In genomic region chr1:44213222-44214112, GRCh38 we compare ENCODE assay signal across 8 cellular contexts. TPM values are rescaled to one million over a fixed set of nuclear protein-coding genes. Genes with fewer than 3 reads are reported as not detected.
DNase-seq lines count a peak whose midpoint lies in the region; ATAC-seq and TF ChIP-seq lines count a peak whose summit lies in the region.

Gene DMAP1 (plus strand): TSS chr1:44213471. CDS start chr1:44213754, 283 bp downstream.

- H3K27me3 ChIP-seq in colonic mucosa = no peaks in the 10 kb centered on the region

- peak within 1 kb of the TSS; percentile 92 for H3K4me3 ChIP-seq in colonic mucosa

- DNase-seq in ACHN = peak; percentile 79
- DNase-seq in NCI-H524 (lab: John Stamatoyannopoulos, UW) = peak; percentile 73 to 86
- peak; percentile 89 for DNase-seq in activated CD4-positive, alpha-beta T cell treated with anti-CD3 and anti-CD28 coated beads for 48 hours
- peak; percentile 86 for DNase-seq in colonic mucosa
- DNase-seq in left colon = peak; percentile 76 to 86
- DNase-seq in stimulated activated CD4-positive, alpha-beta T cell treated with anti-CD3 and anti-CD28 coated beads, Interleukin-1b, Interleukin-23, amount 100 ng/mL, for 4 hours (ENCODE audit: low read depth in 2 of 2) = peak; percentile 75 to 82

- no peaks in the 10 kb centered on the region for H3K9me3 ChIP-seq in colonic mucosa

- no peak for TF ChIP-seq CTCF in colonic mucosa (IDR thresholded peaks at IDR 0.05)

- H3K36me3 ChIP-seq in colonic mucosa = peaks cover 7% of the 10 kb centered on the region

- intact Hi-C loops in colonic mucosa (cut with DNase I) = no loop called here
- intact Hi-C loops in left colon (cut with DNase I, micrococcal nuclease) = loop anchor here in 1 of 2 donors (10.0 kb wide), 1 partner anchor 381 kb away; no protein-coding TSS in a partner anchor

- peak within 1 kb of the TSS; percentile 80 to 88 for H3K9ac ChIP-seq in colonic mucosa (ENCODE audit: low read depth in 2 of 2, low read length in 2 of 2)

- in situ Hi-C loops in ACHN (cut with HindIII; ENCODE audit: low pct_ligation_motif_present, low pct_unique_long_range_greater_than_20kb, low sequenced_read_pairs) = no loop called here

- peaks cover 14% of the 10 kb centered on the region for H3K4me1 ChIP-seq in colonic mucosa

- peak within 1 kb of the TSS; percentile 72 for H3K27ac ChIP-seq in colonic mucosa

- ATAC-seq in GM19035 (IDR thresholded peaks at IDR 0.05; ENCODE audit: unreplicated experiment) = peak; percentile 73
- ATAC-seq in HG03354 (IDR thresholded peaks at IDR 0.05; ENCODE audit: poor library complexity, severe bottlenecking, unreplicated experiment) = peak; percentile 77
- ATAC-seq in left colon = peak; percentile 91

RNA-seq across cellular contexts. Expression of gene DMAP1, which starts in this region (rescaled TPM):
- total RNA-seq in colonic mucosa (10 to 100 TPM; 30.6 to 51.5 TPM), left colon (10 to 100 TPM; 39.0 to 44.4 TPM)

Comparison
In these comparisons a context has a peak if more than half of its experiments do, and no peak if none do; other contexts are left out.
1. Peak in every context shown above with its lines: DNase-seq, ATAC-seq, H3K4me3 ChIP-seq and H3K27ac ChIP-seq.